Comparison of ENCODE assay signal across 20 cellular contexts in the genomic region with DNA sequence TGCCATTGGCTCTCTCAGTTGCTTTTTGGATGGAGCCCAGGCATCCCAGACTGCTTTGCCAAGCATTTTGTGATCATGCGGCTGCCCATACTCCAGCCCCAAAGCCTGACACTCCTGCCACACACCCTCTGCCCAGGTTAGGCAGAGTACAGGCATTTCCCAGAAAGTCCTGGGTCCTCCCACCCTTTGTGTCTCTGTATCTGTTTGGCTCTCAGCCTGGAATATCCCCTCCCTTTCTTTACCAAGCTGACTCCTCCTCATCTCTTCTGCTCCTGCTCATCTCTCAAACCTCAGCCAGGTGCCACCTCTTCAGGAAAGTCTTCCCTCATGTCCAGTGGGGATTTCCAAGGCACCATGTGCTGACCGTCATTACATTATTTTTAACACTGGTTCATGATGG. TPM values are rescaled to one million over a fixed set of nuclear protein-coding genes. Genes with fewer than 3 reads are reported as not detected.
A peak's percentile ranks its signal among the peaks of the same experiment; 100 is the strongest.
DNase-seq lines count a peak whose midpoint lies in the region; ATAC-seq and TF ChIP-seq lines count a peak whose summit lies in the region.
"Had no signal": no experiment of that assay in that cellular context is flagged by ENCODE, and none has a peak within 500 bp of the region (broad histone marks: within the 10 kb centered on the region; RNA-seq: fewer than 3 reads in every experiment).

No MANE protein-coding gene starts in this region.

- H3K27me3 ChIP-seq in GM23338 (ENCODE audit: insufficient read depth) (no peaks in the 10 kb centered on the region), lung (ENCODE audit: control insufficient read depth, insufficient read depth) (no peaks in the 10 kb centered on the region)
- H3K27me3 ChIP-seq: BLaER1 treated with 17β-estradiol and CSF1 and Interleukin-3, amounts not matched to agents 10 nM and 100 nM; SJCRH30 had no signal

- H3K36me3 Mint-ChIP-seq in GM23338 (ENCODE audit: low read depth): no peaks in the 10 kb centered on the region
- H3K36me3 Mint-ChIP-seq: CD8-positive, alpha-beta memory T cell had no signal

- H3K4me3 Mint-ChIP-seq in GM23338: no peak overlapping the region
- no peak overlapping the region for H3K4me3 Mint-ChIP-seq in stimulated activated naive CD8-positive, alpha-beta T cell treated with anti-CD3 and anti-CD28 coated beads, Interleukin-15, amount 100 ng/mL, for 72 hours
- H3K4me3 Mint-ChIP-seq: CD8-positive, alpha-beta memory T cell had no signal

- peaks cover 4% of the 10 kb centered on the region for H3K27me3 Mint-ChIP-seq in GM23338 (ENCODE audit: insufficient read depth, low read depth, poor library complexity)
- H3K27me3 Mint-ChIP-seq in stimulated activated naive CD8-positive, alpha-beta T cell treated with anti-CD3 and anti-CD28 coated beads, Interleukin-15, amount 100 ng/mL, for 72 hours: no peaks in the 10 kb centered on the region
- H3K27me3 Mint-ChIP-seq: CD8-positive, alpha-beta memory T cell had no signal

- H4K20me1 ChIP-seq in GM23338 (replicated peaks; ENCODE audit: insufficient read depth): no peaks in the 10 kb centered on the region
- H4K20me1 ChIP-seq: BLaER1 treated with 17β-estradiol and CSF1 and Interleukin-3, amounts not matched to agents 10 nM and 100 nM had no signal

- H3K4me3 ChIP-seq in GM23338: no peak overlapping the region
- no peak overlapping the region for H3K4me3 ChIP-seq in lung
- H3K4me3 ChIP-seq: BLaER1 treated with 17β-estradiol and CSF1 and Interleukin-3, amounts not matched to agents 10 nM and 100 nM; SJCRH30 had no signal

- 84 to 91% methylated on average over 2 of the region's 2 CpGs for WGBS in lung, 2 donors

- H3K9me3 ChIP-seq in lung (ENCODE audit: control insufficient read depth in 2 of 2, insufficient read depth in 1 of 2, low read length in 1 of 2): no peaks in the 10 kb centered on the region
- H3K9me3 ChIP-seq: BLaER1 treated with 17β-estradiol and CSF1 and Interleukin-3, amounts not matched to agents 10 nM and 100 nM; SJCRH30 had no signal

- H3K4me1 ChIP-seq in GM23338 (ENCODE audit: insufficient read depth) (peaks cover 13% of the 10 kb centered on the region), lung (ENCODE audit: control insufficient read depth in 2 of 2, insufficient read depth in 2 of 2, low read length in 2 of 2) (no peaks in the 10 kb centered on the region)
- H3K4me1 ChIP-seq: SJCRH30 had no signal

- DNase-seq in GM23338 (ENCODE audit: low spot score) (no peak), M059J (ENCODE audit: low read depth) (peak; percentile 9), epithelial cell of prostate (ENCODE audit: low read depth, low spot score) (no peak), lung (ENCODE audit: low spot score) (peak; percentile 3)
- DNase-seq in stimulated activated naive CD8-positive, alpha-beta T cell treated with anti-CD3 and anti-CD28 coated beads, Interleukin-15, amount 100 ng/mL, for 72 hours: no peak
- DNase-seq: CD8-positive, alpha-beta memory T cell; DND-41; GOT3; KBM-7; MV-4-11; NCI-H1694 treated with DMSO at 0.1 percent for 48 hours; NCI-H2107; NCI-H510A treated with DMSO at 0.1 percent for 48 hours; NCI-H774; SJCRH30 had no signal

- H3K27ac ChIP-seq in GM23338 (ENCODE audit: low read depth) (no peak overlapping the region), epithelial cell of prostate (peak overlapping the region; percentile 87), lung (ENCODE audit: low read depth in 1 of 2, low read length in 1 of 2) (no peak overlapping the region)
- H3K27ac ChIP-seq: BLaER1 treated with 17β-estradiol and CSF1 and Interleukin-3, amounts not matched to agents 10 nM and 100 nM; SJCRH30 had no signal

- H3K9me3 Mint-ChIP-seq in GM23338: no peaks in the 10 kb centered on the region
- H3K9me3 Mint-ChIP-seq in stimulated activated naive CD8-positive, alpha-beta T cell treated with anti-CD3 and anti-CD28 coated beads, Interleukin-15, amount 100 ng/mL, for 72 hours: no peaks in the 10 kb centered on the region

- TF ChIP-seq CTCF in GM23338 (conservative IDR thresholded peaks at IDR 0.05; ENCODE audit: low read depth in 2 of 2): no peak
- no peak for TF ChIP-seq CTCF in lung (IDR thresholded peaks at IDR 0.05; ENCODE audit: control extremely low read depth, extremely low read depth)

- ATAC-seq in GM23338 (no peak), lung (ENCODE audit: insufficient read depth, low FRiP score) (no peak), GM21447 (IDR thresholded peaks at IDR 0.05; ENCODE audit: unreplicated experiment) (no peak), HG03432 (IDR thresholded peaks at IDR 0.05; ENCODE audit: unreplicated experiment) (no peak)
- no peak for ATAC-seq in stimulated activated naive CD8-positive, alpha-beta T cell treated with anti-CD3 and anti-CD28 coated beads, Interleukin-15, amount 100 ng/mL, for 72 hours

- no peaks in the 10 kb centered on the region for H3K79me2 ChIP-seq in GM23338 (replicated peaks; ENCODE audit: insufficient read depth)

- no peaks in the 10 kb centered on the region for H3F3A ChIP-seq in GM23338 (replicated peaks; ENCODE audit: low read depth)

- no peak overlapping the region for H3K27ac Mint-ChIP-seq in GM23338
- H3K27ac Mint-ChIP-seq in stimulated activated naive CD8-positive, alpha-beta T cell treated with anti-CD3 and anti-CD28 coated beads, Interleukin-15, amount 100 ng/mL, for 72 hours: peak overlapping the region in 1 of 2 donors; percentile 24
- H3K27ac Mint-ChIP-seq: CD8-positive, alpha-beta memory T cell had no signal

- H3K36me3 ChIP-seq in GM23338 (ENCODE audit: insufficient read depth) (no peaks in the 10 kb centered on the region), lung (ENCODE audit: control insufficient read depth in 2 of 2, insufficient read depth in 2 of 2, low read length in 2 of 2) (no peaks in the 10 kb centered on the region)
- H3K36me3 ChIP-seq: BLaER1 treated with 17β-estradiol and CSF1 and Interleukin-3, amounts not matched to agents 10 nM and 100 nM; SJCRH30 had no signal

- H3K4me2 ChIP-seq in GM23338: no peak overlapping the region
- H3K4me2 ChIP-seq: BLaER1 treated with 17β-estradiol and CSF1 and Interleukin-3, amounts not matched to agents 10 nM and 100 nM had no signal

- H2AFZ ChIP-seq in GM23338: peak overlapping the region; percentile 8; the same call in 1 of the 2 replicates

- H3K4me1 Mint-ChIP-seq in GM23338: peaks cover 22% of the 10 kb centered on the region
- no peaks in the 10 kb centered on the region for H3K4me1 Mint-ChIP-seq in stimulated activated naive CD8-positive, alpha-beta T cell treated with anti-CD3 and anti-CD28 coated beads, Interleukin-15, amount 100 ng/mL, for 72 hours
- H3K4me1 Mint-ChIP-seq: CD8-positive, alpha-beta memory T cell had no signal

- H3K9me2 ChIP-seq in GM23338 (ENCODE audit: insufficient read depth): peaks cover 10% of the 10 kb centered on the region; the same call in 1 of the 2 replicates

TF ChIP-seq in GM23338, 12 proteins besides CTCF, POLR2A, EP300 and RAD21:
- TF ChIP-seq ZNF114 (CRISPR knock-in tag; IDR thresholded peaks at IDR 0.05) (no peak), NANOG (IDR thresholded peaks at IDR 0.05; ENCODE audit: borderline replicate concordance) (no peak), EZH2 (IDR thresholded peaks at IDR 0.05; ENCODE audit: low read depth, unreplicated experiment) (no peak)
- TF ChIP-seq, protein P1, sequence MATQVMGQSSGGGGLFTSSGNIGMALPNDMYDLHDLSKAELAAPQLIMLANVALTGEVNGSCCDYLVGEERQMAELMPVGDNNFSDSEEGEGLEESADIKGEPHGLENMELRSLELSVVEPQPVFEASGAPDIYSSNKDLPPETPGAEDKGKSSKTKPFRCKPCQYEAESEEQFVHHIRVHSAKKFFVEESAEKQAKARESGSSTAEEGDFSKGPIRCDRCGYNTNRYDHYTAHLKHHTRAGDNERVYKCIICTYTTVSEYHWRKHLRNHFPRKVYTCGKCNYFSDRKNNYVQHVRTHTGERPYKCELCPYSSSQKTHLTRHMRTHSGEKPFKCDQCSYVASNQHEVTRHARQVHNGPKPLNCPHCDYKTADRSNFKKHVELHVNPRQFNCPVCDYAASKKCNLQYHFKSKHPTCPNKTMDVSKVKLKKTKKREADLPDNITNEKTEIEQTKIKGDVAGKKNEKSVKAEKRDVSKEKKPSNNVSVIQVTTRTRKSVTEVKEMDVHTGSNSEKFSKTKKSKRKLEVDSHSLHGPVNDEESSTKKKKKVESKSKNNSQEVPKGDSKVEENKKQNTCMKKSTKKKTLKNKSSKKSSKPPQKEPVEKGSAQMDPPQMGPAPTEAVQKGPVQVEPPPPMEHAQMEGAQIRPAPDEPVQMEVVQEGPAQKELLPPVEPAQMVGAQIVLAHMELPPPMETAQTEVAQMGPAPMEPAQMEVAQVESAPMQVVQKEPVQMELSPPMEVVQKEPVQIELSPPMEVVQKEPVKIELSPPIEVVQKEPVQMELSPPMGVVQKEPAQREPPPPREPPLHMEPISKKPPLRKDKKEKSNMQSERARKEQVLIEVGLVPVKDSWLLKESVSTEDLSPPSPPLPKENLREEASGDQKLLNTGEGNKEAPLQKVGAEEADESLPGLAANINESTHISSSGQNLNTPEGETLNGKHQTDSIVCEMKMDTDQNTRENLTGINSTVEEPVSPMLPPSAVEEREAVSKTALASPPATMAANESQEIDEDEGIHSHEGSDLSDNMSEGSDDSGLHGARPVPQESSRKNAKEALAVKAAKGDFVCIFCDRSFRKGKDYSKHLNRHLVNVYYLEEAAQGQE (IDR thresholded peaks at IDR 0.05; ENCODE audit: unreplicated experiment): no peak

RNA-seq across cellular contexts. Expression of a gene that starts 14.3 kb away (rescaled TPM):
- 1.1 and 2.4 TPM in 2 replicates for total RNA-seq in GM23338 (2014; rRNA removed; shearing (Covaris generic))
- polyA plus RNA-seq in GM23338 (2016; fragmentation: Nextera tagmentation; extraction: Ambion mirVana) (0.80 and 1.7 TPM in 2 replicates), lung (1 to 10 TPM; 2.7 to 7.2 TPM)
- 7.6 and 11.9 TPM in 2 replicates for total RNA-seq in M059J (2014; rRNA removed; shearing (Covaris generic))
- total RNA-seq in lung: 10 to 100 TPM in 1 of 2 donors, 1 to 10 TPM in 1; 1.3 to 14.3 TPM
- total RNA-seq: OCI-LY7, SJCRH30 had no signal

RNA-seq across cellular contexts. Expression of a gene that starts 49.2 kb away (rescaled TPM):
- total RNA-seq in GM23338 (2014; rRNA removed; shearing (Covaris generic)): not detected in 2 replicates
- polyA plus RNA-seq in GM23338 (2016; fragmentation: Nextera tagmentation; extraction: Ambion mirVana): not detected in 2 replicates
- total RNA-seq in M059J (2014; rRNA removed; shearing (Covaris generic)): not detected in 2 replicates
- not detected for total RNA-seq in lung
- polyA plus RNA-seq in lung: not detected
- total RNA-seq: CD8-positive, alpha-beta memory T cell; G401; OCI-LY7; SJCRH30 had no signal
- polyA plus RNA-seq: CD8-positive, alpha-beta memory T cell had no signal

Comparison
In these comparisons a context has a peak if more than half of its experiments do, and no peak if none do; other contexts are left out.
1. DNase-seq: peak in M059J (single experiment) and lung (single experiment); none in GM23338 (single experiment), epithelial cell of prostate (single experiment) and stimulated activated naive CD8-positive, alpha-beta T cell treated with anti-CD3 and anti-CD28 coated beads, Interleukin-15, amount 100 ng/mL, for 72 hours (0 of 2).